In the genomic region with DNA sequence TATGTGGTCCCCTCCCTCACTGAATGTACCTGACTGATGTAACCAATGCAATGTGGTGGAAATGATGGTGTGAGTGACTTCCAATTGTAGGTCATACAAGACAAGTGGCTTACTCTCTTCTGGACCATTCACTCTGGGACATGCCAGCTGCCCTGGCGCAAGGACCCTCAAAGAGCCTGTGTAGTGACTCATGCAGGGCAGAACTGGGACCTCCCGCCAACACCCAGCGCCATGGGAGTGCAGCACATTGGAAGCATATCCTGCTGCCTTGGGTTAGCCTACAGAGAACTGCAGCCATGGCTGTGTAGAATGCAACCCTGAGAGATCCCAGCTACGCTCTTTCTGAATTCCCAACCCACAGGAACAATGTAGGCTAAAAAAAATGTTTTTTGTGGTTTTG, we compare ENCODE assay signal across 7 cellular contexts.
"Had no signal": no experiment of that assay in that cellular context is flagged by ENCODE, and none has a peak within 500 bp of the region (broad histone marks: within the 10 kb centered on the region; RNA-seq: fewer than 3 reads in every experiment).

No MANE protein-coding gene starts in this region.

- FAIRE-seq: HepG2, HTR-8/SVneo, K562 had no signal

- H3K4me1 Mint-ChIP-seq: IgD-negative memory B cell had no signal

- H3K36me3 Mint-ChIP-seq: IgD-negative memory B cell had no signal

- H3K4me3 ChIP-seq: K562 had no signal

- H3K9me3 Mint-ChIP-seq: IgD-negative memory B cell had no signal

- H3K27ac Mint-ChIP-seq: IgD-negative memory B cell had no signal

- DNase-seq: IMR-90, KBM-7 had no signal

- H3K27ac ChIP-seq: HL-60 had no signal

- H3K4me3 Mint-ChIP-seq: IgD-negative memory B cell had no signal
